In genomic region chr7:133484135-133484534, GRCh38 we compare ENCODE assay signal across 9 cellular contexts.
A peak's percentile ranks its signal among the peaks of the same experiment; 100 is the strongest.
DNase-seq lines count a peak whose midpoint lies in the region; ATAC-seq and TF ChIP-seq lines count a peak whose summit lies in the region.
"Had no signal": no experiment of that assay in that cellular context is flagged by ENCODE, and none has a peak within 500 bp of the region (broad histone marks: within the 10 kb centered on the region; RNA-seq: fewer than 3 reads in every experiment).

No MANE protein-coding gene starts in this region.

- DNase-seq in CD4-positive, CD25-positive, alpha-beta regulatory T cell: peak in 2 of 3 donors; percentile 41 to 84
- DNase-seq in NCI-H69 (lab: John Stamatoyannopoulos, UW): peak; percentile 91
- peak; percentile 34 to 56 for DNase-seq in activated T-cell treated with anti-CD3 and anti-CD28 coated beads, Interleukin-2, amount 50 U/mL, for 48 hours
- DNase-seq in natural killer cell: peak; percentile 56
- no peak for DNase-seq in NCI-H1694 (lab: John Stamatoyannopoulos, UW)
- no peak for DNase-seq in lower leg skin (ENCODE audit: low spot score in 2 of 2)
- no peak for DNase-seq in medulla oblongata (ENCODE audit: extremely low spot score)
- DNase-seq: nucleus accumbens had no signal

- H3K4me3 ChIP-seq in CD4-positive, CD25-positive, alpha-beta regulatory T cell (ENCODE audit: low read depth, low read length): peak overlapping the region; percentile 58
- H3K4me3 ChIP-seq in lower leg skin (ENCODE audit: low read depth, poor library complexity, severe bottlenecking): no peak overlapping the region

- H3K36me3 ChIP-seq in CD4-positive, CD25-positive, alpha-beta regulatory T cell (ENCODE audit: control insufficient read depth, insufficient read depth, low read length): peaks cover 6% of the 10 kb centered on the region

- intact Hi-C loops in natural killer cell (cut with micrococcal nuclease) (loop anchor here (10.0 kb wide), 1 partner anchor 229 kb away; the partner anchor contains the start of gene EXOC4), lower leg skin (cut with DNase I; ENCODE audit: low total_unique reads) (no loop called here)

- peak overlapping the region in 2 of 3 donors; percentile 35 to 44 for H3K27ac Mint-ChIP-seq in CD4-positive, CD25-positive, alpha-beta regulatory T cell
- peak overlapping the region; percentile 70 to 83 for H3K27ac Mint-ChIP-seq in natural killer cell

- H3K4me1 ChIP-seq in CD4-positive, CD25-positive, alpha-beta regulatory T cell (ENCODE audit: control insufficient read depth, insufficient read depth, low read length, poor library complexity, severe bottlenecking): peaks cover 25% of the 10 kb centered on the region

- no peaks in the 10 kb centered on the region for H3K27me3 Mint-ChIP-seq in CD4-positive, CD25-positive, alpha-beta regulatory T cell
- H3K27me3 Mint-ChIP-seq in natural killer cell (ENCODE audit: low read depth in 2 of 2): no peaks in the 10 kb centered on the region

- no peaks in the 10 kb centered on the region for H3K27me3 ChIP-seq in CD4-positive, CD25-positive, alpha-beta regulatory T cell (ENCODE audit: control insufficient read depth, insufficient read depth, low read length)

- no peak for TF ChIP-seq POLR2A in lower leg skin (IDR thresholded peaks at IDR 0.05)

- no peak overlapping the region for H3K27ac ChIP-seq in CD4-positive, CD25-positive, alpha-beta regulatory T cell (ENCODE audit: insufficient read depth, low read length, poor library complexity, severe bottlenecking)

- peaks cover 24% of the 10 kb centered on the region for H3K36me3 Mint-ChIP-seq in CD4-positive, CD25-positive, alpha-beta regulatory T cell
- H3K36me3 Mint-ChIP-seq in natural killer cell: no peaks in the 10 kb centered on the region

- H3K4me1 Mint-ChIP-seq in CD4-positive, CD25-positive, alpha-beta regulatory T cell: peaks cover 22 to 46% (median 33%) of the 10 kb centered on the region in 4 donors
- H3K4me1 Mint-ChIP-seq in natural killer cell: peaks cover 66 to 69% of the 10 kb centered on the region in 2 donors

- peak overlapping the region; percentile 11 to 62 (median 52) for H3K4me3 Mint-ChIP-seq in CD4-positive, CD25-positive, alpha-beta regulatory T cell
- H3K4me3 Mint-ChIP-seq in natural killer cell: peak overlapping the region; percentile 86

- ATAC-seq in CD4-positive, CD25-positive, alpha-beta regulatory T cell (ENCODE audit: low read depth in 2 of 2): peak; percentile 85 to 88
- ATAC-seq in natural killer cell (peak; percentile 83 to 95 (median 92)), HG03039 (IDR thresholded peaks at IDR 0.05; ENCODE audit: unreplicated experiment) (no peak)

- TF ChIP-seq CTCF in natural killer cell (IDR thresholded peaks at IDR 0.05): no peak
- no peak for TF ChIP-seq CTCF in lower leg skin (IDR thresholded peaks at IDR 0.05)

- H3K9me3 ChIP-seq in CD4-positive, CD25-positive, alpha-beta regulatory T cell (ENCODE audit: control insufficient read depth in 2 of 2, low read length in 2 of 2): no peaks in the 10 kb centered on the region

- H3K9me3 Mint-ChIP-seq in CD4-positive, CD25-positive, alpha-beta regulatory T cell: peaks cover 0 to 2% (median 0%) of the 10 kb centered on the region in 7 donors
- H3K9me3 Mint-ChIP-seq in natural killer cell: no peaks in the 10 kb centered on the region

- WGBS in lower leg skin, 2 donors: 82 to 86% methylated on average over 2 of the region's 2 CpGs

Comparison
In these comparisons a context has a peak if more than half of its experiments do, and no peak if none do; other contexts are left out.
1. DNase-seq: peak in CD4-positive, CD25-positive, alpha-beta regulatory T cell (2 of 3), NCI-H69 (single experiment), activated T-cell treated with anti-CD3 and anti-CD28 coated beads, Interleukin-2, amount 50 U/mL, for 48 hours (2 of 2) and natural killer cell (single experiment); none in NCI-H1694 (single experiment), lower leg skin (0 of 2) and medulla oblongata (single experiment).